1 cellular context compared by ENCODE assay signal in genomic region chr11:64298966-64299846, GRCh38.
TF ChIP-seq lines count a peak whose summit lies in the region.

No MANE protein-coding gene starts in this region.

TF ChIP-seq in HepG2, 621 proteins besides CTCF, POLR2A, EP300 and RAD21 (continues in another document):
- TF ChIP-seq ZNF549 (CRISPR knock-in tag; IDR thresholded peaks at IDR 0.05) (no peak), ZNF737 (CRISPR knock-in tag; IDR thresholded peaks at IDR 0.05; ENCODE audit: borderline replicate concordance) (no peak), ARID3A (IDR thresholded peaks at IDR 0.05; ENCODE audit: low read depth, low read length) (no peak), EED (CRISPR knock-in tag; IDR thresholded peaks at IDR 0.05) (no peak; the same call in 1 of the 2 replicates), NR1H2 (CRISPR knock-in tag; IDR thresholded peaks at IDR 0.05; ENCODE audit: borderline replicate concordance, low read depth) (no peak), HNRNPL (IDR thresholded peaks at IDR 0.05; ENCODE audit: low read depth, low read length) (0 out of 2 replicates have a peak, but pooled peaks have one; percentile 42), ZNF747 (CRISPR knock-in tag; IDR thresholded peaks at IDR 0.05; ENCODE audit: borderline replicate concordance) (0 out of 2 replicates have a peak, but pooled peaks have one; percentile 42), ZNF646 (CRISPR knock-in tag; IDR thresholded peaks at IDR 0.05) (no peak), HNF1A (IDR thresholded peaks at IDR 0.05; ENCODE audit: low read depth) (no peak), HNF1A (CRISPR knock-in tag; IDR thresholded peaks at IDR 0.05; ENCODE audit: borderline replicate concordance) (no peak), ZNF75D (CRISPR knock-in tag; IDR thresholded peaks at IDR 0.05; ENCODE audit: borderline replicate concordance) (no peak), BCL6 (CRISPR knock-in tag; IDR thresholded peaks at IDR 0.05) (0 out of 2 replicates have a peak, but pooled peaks have one; percentile 17), MYNN (CRISPR knock-in tag; IDR thresholded peaks at IDR 0.05; ENCODE audit: low read depth) (no peak), ETS1 (CRISPR knock-in tag; IDR thresholded peaks at IDR 0.05) (no peak), MTF2 (CRISPR knock-in tag; IDR thresholded peaks at IDR 0.05; ENCODE audit: borderline replicate concordance) (0 out of 2 replicates have a peak, but pooled peaks have one; percentile 42), SIX1 (CRISPR knock-in tag; IDR thresholded peaks at IDR 0.05; ENCODE audit: borderline replicate concordance) (no peak), ZNF780A (CRISPR knock-in tag; IDR thresholded peaks at IDR 0.05) (no peak), ZNF7 (CRISPR knock-in tag; IDR thresholded peaks at IDR 0.05) (no peak), ZNF556 (CRISPR knock-in tag; IDR thresholded peaks at IDR 0.05; ENCODE audit: borderline replicate concordance) (no peak), TAF1 (CRISPR knock-in tag; IDR thresholded peaks at IDR 0.05) (no peak), ZBTB8A (CRISPR knock-in tag; IDR thresholded peaks at IDR 0.05; ENCODE audit: borderline replicate concordance, low read depth) (no peak), FOXO4 (CRISPR knock-in tag; conservative IDR thresholded peaks at IDR 0.05) (no peak), ZFAT (CRISPR knock-in tag; conservative IDR thresholded peaks at IDR 0.05) (no peak), KDM2A (CRISPR knock-in tag; IDR thresholded peaks at IDR 0.05; ENCODE audit: borderline replicate concordance, low read depth) (no peak), ZNF589 (CRISPR knock-in tag; conservative IDR thresholded peaks at IDR 0.05) (no peak), WIZ (CRISPR knock-in tag; IDR thresholded peaks at IDR 0.05) (no peak), RFX3 (CRISPR knock-in tag; IDR thresholded peaks at IDR 0.05) (no peak), ZNF746 (CRISPR knock-in tag; IDR thresholded peaks at IDR 0.05) (no peak), ZNF263 (CRISPR knock-in tag; IDR thresholded peaks at IDR 0.05) (peak; percentile 51), ATF3 (CRISPR knock-in tag; IDR thresholded peaks at IDR 0.05) (no peak), IKZF1 (IDR thresholded peaks at IDR 0.05) (no peak), MAX (IDR thresholded peaks at IDR 0.05) (no peak), SMAD9 (CRISPR knock-in tag; IDR thresholded peaks at IDR 0.05) (no peak), GPN1 (CRISPR knock-in tag; IDR thresholded peaks at IDR 0.05; ENCODE audit: borderline replicate concordance) (no peak), ZNF605 (CRISPR knock-in tag; IDR thresholded peaks at IDR 0.05) (no peak)
- TF ChIP-seq, protein P1, sequence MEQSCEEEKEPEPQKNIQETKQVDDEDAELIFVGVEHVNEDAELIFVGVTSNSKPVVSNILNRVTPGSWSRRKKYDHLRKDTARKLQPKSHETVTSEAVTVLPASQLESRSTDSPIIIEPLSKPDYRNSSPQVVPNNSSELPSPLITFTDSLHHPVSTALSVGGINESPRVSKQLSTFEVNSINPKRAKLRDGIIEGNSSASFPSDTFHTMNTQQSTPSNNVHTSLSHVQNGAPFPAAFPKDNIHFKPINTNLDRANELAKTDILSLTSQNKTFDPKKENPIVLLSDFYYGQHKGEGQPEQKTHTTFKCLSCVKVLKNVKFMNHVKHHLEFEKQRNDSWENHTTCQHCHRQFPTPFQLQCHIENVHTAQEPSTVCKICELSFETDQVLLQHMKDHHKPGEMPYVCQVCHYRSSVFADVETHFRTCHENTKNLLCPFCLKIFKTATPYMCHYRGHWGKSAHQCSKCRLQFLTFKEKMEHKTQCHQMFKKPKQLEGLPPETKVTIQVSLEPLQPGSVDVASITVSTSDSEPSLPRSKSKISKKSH (CRISPR knock-in tag; IDR thresholded peaks at IDR 0.05; ENCODE audit: borderline replicate concordance), result no peak
- TF ChIP-seq, protein P2, sequence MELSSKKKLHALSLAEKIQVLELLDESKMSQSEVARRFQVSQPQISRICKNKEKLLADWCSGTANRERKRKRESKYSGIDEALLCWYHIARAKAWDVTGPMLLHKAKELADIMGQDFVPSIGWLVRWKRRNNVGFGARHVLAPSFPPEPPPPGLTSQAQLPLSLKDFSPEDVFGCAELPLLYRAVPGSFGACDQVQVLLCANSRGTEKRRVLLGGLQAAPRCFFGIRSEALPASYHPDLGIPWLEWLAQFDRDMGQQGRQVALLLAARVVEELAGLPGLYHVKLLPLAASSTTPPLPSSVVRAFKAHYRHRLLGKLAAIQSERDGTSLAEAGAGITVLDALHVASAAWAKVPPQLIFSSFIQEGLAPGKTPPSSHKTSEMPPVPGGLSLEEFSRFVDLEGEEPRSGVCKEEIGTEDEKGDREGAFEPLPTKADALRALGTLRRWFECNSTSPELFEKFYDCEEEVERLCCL (CRISPR knock-in tag; IDR thresholded peaks at IDR 0.05; ENCODE audit: borderline replicate concordance), result no peak
- TF ChIP-seq, protein P3, sequence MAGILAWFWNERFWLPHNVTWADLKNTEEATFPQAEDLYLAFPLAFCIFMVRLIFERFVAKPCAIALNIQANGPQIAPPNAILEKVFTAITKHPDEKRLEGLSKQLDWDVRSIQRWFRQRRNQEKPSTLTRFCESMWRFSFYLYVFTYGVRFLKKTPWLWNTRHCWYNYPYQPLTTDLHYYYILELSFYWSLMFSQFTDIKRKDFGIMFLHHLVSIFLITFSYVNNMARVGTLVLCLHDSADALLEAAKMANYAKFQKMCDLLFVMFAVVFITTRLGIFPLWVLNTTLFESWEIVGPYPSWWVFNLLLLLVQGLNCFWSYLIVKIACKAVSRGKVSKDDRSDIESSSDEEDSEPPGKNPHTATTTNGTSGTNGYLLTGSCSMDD (CRISPR knock-in tag; IDR thresholded peaks at IDR 0.05), result no peak
- TF ChIP-seq, protein P4, sequence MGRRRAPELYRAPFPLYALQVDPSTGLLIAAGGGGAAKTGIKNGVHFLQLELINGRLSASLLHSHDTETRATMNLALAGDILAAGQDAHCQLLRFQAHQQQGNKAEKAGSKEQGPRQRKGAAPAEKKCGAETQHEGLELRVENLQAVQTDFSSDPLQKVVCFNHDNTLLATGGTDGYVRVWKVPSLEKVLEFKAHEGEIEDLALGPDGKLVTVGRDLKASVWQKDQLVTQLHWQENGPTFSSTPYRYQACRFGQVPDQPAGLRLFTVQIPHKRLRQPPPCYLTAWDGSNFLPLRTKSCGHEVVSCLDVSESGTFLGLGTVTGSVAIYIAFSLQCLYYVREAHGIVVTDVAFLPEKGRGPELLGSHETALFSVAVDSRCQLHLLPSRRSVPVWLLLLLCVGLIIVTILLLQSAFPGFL (CRISPR knock-in tag; IDR thresholded peaks at IDR 0.05), result no peak
